In genomic region chr11:102451693-102452460, GRCh38 we compare ENCODE assay signal across 1 cellular context.
A peak's percentile ranks its signal among the peaks of the same experiment; 100 is the strongest.
TF ChIP-seq lines count a peak whose summit lies in the region.

No MANE protein-coding gene starts in this region.

TF ChIP-seq in HepG2, 621 proteins besides CTCF, POLR2A, EP300 and RAD21 (continued from another document and continues in another):
- TF ChIP-seq ZNF280D (CRISPR knock-in tag; IDR thresholded peaks at IDR 0.05): peak; percentile 17; the same call in 1 of the 2 replicates
- peak; percentile 94 for TF ChIP-seq TCF7 (IDR thresholded peaks at IDR 0.05; ENCODE audit: low read depth)
- TF ChIP-seq THRA (CRISPR knock-in tag; IDR thresholded peaks at IDR 0.05; ENCODE audit: borderline replicate concordance): peak; percentile 62; the same call in 1 of the 2 replicates
- TF ChIP-seq ZNF747 (CRISPR knock-in tag; IDR thresholded peaks at IDR 0.05; ENCODE audit: borderline replicate concordance): peak; percentile 59; the same call in 1 of the 2 replicates
- TF ChIP-seq CBX5 (CRISPR knock-in tag; IDR thresholded peaks at IDR 0.05; ENCODE audit: borderline replicate concordance): peak; percentile 63; the same call in 1 of the 2 replicates
- TF ChIP-seq, protein P1, sequence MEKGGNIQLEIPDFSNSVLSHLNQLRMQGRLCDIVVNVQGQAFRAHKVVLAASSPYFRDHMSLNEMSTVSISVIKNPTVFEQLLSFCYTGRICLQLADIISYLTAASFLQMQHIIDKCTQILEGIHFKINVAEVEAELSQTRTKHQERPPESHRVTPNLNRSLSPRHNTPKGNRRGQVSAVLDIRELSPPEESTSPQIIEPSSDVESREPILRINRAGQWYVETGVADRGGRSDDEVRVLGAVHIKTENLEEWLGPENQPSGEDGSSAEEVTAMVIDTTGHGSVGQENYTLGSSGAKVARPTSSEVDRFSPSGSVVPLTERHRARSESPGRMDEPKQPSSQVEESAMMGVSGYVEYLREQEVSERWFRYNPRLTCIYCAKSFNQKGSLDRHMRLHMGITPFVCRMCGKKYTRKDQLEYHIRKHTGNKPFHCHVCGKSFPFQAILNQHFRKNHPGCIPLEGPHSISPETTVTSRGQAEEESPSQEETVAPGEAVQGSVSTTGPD (CRISPR knock-in tag; IDR thresholded peaks at IDR 0.05): peak; percentile 66; the same call in 1 of the 2 replicates
- 0 out of 2 replicates have a peak, but pooled peaks have one; percentile 24 for TF ChIP-seq ZNF816 (CRISPR knock-in tag; IDR thresholded peaks at IDR 0.05; ENCODE audit: borderline replicate concordance)
- TF ChIP-seq NR1H2 (CRISPR knock-in tag; IDR thresholded peaks at IDR 0.05; ENCODE audit: borderline replicate concordance, low read depth): no peak
- TF ChIP-seq ZBTB10 (CRISPR knock-in tag; IDR thresholded peaks at IDR 0.05; ENCODE audit: borderline replicate concordance): peak; percentile 95; the same call in 1 of the 2 replicates
- TF ChIP-seq MED1 (CRISPR knock-in tag; IDR thresholded peaks at IDR 0.05): peak; percentile 95
- 0 out of 2 replicates have a peak, but pooled peaks have one; percentile 50 for TF ChIP-seq KAT7 (CRISPR knock-in tag; IDR thresholded peaks at IDR 0.05; ENCODE audit: borderline replicate concordance)
- peak; percentile 82; the same call in 1 of the 2 replicates for TF ChIP-seq IRF1 (CRISPR knock-in tag; IDR thresholded peaks at IDR 0.05; ENCODE audit: low read depth)
- TF ChIP-seq ZNF772 (CRISPR knock-in tag; IDR thresholded peaks at IDR 0.05): peak; percentile 69; the same call in 1 of the 2 replicates
- peak; percentile 87 for TF ChIP-seq ZNF142 (CRISPR knock-in tag; IDR thresholded peaks at IDR 0.05)
- TF ChIP-seq, protein P2, sequence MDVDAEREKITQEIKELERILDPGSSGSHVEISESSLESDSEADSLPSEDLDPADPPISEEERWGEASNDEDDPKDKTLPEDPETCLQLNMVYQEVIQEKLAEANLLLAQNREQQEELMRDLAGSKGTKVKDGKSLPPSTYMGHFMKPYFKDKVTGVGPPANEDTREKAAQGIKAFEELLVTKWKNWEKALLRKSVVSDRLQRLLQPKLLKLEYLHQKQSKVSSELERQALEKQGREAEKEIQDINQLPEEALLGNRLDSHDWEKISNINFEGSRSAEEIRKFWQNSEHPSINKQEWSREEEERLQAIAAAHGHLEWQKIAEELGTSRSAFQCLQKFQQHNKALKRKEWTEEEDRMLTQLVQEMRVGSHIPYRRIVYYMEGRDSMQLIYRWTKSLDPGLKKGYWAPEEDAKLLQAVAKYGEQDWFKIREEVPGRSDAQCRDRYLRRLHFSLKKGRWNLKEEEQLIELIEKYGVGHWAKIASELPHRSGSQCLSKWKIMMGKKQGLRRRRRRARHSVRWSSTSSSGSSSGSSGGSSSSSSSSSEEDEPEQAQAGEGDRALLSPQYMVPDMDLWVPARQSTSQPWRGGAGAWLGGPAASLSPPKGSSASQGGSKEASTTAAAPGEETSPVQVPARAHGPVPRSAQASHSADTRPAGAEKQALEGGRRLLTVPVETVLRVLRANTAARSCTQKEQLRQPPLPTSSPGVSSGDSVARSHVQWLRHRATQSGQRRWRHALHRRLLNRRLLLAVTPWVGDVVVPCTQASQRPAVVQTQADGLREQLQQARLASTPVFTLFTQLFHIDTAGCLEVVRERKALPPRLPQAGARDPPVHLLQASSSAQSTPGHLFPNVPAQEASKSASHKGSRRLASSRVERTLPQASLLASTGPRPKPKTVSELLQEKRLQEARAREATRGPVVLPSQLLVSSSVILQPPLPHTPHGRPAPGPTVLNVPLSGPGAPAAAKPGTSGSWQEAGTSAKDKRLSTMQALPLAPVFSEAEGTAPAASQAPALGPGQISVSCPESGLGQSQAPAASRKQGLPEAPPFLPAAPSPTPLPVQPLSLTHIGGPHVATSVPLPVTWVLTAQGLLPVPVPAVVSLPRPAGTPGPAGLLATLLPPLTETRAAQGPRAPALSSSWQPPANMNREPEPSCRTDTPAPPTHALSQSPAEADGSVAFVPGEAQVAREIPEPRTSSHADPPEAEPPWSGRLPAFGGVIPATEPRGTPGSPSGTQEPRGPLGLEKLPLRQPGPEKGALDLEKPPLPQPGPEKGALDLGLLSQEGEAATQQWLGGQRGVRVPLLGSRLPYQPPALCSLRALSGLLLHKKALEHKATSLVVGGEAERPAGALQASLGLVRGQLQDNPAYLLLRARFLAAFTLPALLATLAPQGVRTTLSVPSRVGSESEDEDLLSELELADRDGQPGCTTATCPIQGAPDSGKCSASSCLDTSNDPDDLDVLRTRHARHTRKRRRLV (CRISPR knock-in tag; IDR thresholded peaks at IDR 0.05): peak; percentile 19; the same call in 1 of the 2 replicates
- TF ChIP-seq, protein P3, sequence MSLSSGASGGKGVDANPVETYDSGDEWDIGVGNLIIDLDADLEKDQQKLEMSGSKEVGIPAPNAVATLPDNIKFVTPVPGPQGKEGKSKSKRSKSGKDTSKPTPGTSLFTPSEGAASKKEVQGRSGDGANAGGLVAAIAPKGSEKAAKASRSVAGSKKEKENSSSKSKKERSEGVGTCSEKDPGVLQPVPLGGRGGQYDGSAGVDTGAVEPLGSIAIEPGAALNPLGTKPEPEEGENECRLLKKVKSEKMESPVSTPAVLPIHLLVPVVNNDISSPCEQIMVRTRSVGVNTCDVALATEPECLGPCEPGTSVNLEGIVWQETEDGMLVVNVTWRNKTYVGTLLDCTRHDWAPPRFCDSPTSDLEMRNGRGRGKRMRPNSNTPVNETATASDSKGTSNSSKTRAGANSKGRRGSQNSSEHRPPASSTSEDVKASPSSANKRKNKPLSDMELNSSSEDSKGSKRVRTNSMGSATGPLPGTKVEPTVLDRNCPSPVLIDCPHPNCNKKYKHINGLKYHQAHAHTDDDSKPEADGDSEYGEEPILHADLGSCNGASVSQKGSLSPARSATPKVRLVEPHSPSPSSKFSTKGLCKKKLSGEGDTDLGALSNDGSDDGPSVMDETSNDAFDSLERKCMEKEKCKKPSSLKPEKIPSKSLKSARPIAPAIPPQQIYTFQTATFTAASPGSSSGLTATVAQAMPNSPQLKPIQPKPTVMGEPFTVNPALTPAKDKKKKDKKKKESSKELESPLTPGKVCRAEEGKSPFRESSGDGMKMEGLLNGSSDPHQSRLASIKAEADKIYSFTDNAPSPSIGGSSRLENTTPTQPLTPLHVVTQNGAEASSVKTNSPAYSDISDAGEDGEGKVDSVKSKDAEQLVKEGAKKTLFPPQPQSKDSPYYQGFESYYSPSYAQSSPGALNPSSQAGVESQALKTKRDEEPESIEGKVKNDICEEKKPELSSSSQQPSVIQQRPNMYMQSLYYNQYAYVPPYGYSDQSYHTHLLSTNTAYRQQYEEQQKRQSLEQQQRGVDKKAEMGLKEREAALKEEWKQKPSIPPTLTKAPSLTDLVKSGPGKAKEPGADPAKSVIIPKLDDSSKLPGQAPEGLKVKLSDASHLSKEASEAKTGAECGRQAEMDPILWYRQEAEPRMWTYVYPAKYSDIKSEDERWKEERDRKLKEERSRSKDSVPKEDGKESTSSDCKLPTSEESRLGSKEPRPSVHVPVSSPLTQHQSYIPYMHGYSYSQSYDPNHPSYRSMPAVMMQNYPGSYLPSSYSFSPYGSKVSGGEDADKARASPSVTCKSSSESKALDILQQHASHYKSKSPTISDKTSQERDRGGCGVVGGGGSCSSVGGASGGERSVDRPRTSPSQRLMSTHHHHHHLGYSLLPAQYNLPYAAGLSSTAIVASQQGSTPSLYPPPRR (CRISPR knock-in tag; IDR thresholded peaks at IDR 0.05; ENCODE audit: borderline replicate concordance): peak; percentile 90
- TF ChIP-seq ATF7-NPFF (CRISPR knock-in tag; IDR thresholded peaks at IDR 0.05; ENCODE audit: low read depth): peak; percentile 41
- TF ChIP-seq ZNF891 (CRISPR knock-in tag; IDR thresholded peaks at IDR 0.05): 0 out of 2 replicates have a peak, but pooled peaks have one; percentile 30
- peak; percentile 35; the same call in 1 of the 2 replicates for TF ChIP-seq ZNF879 (CRISPR knock-in tag; IDR thresholded peaks at IDR 0.05)
- peak; percentile 72; the same call in 1 of the 2 replicates for TF ChIP-seq NR2F2 (IDR thresholded peaks at IDR 0.05; ENCODE audit: borderline replicate concordance, low read depth)
- TF ChIP-seq RBM39 (IDR thresholded peaks at IDR 0.05; ENCODE audit: low read depth, low read length, poor library complexity, severe bottlenecking): peak; percentile 39
- TF ChIP-seq KLF12 (CRISPR knock-in tag; IDR thresholded peaks at IDR 0.05; ENCODE audit: borderline replicate concordance): peak; percentile 84; the same call in 1 of the 2 replicates
